Comparison of ENCODE assay signal across 31 cellular contexts in genomic region chr11:15801126-15801525, GRCh38.
DNase-seq lines count a peak whose midpoint lies in the region; ATAC-seq and TF ChIP-seq lines count a peak whose summit lies in the region.
"Had no signal": no experiment of that assay in that cellular context is flagged by ENCODE, and none has a peak within 500 bp of the region (broad histone marks: within the 10 kb centered on the region; RNA-seq: fewer than 3 reads in every experiment).

No MANE protein-coding gene starts in this region.

- H3K4me3 ChIP-seq in HL-60 (replicated peaks; ENCODE audit: insufficient read depth, low read length) (no peak overlapping the region), lower lobe of right lung (no peak overlapping the region), smooth muscle cell (no peak overlapping the region)
- H3K4me3 ChIP-seq: gastroesophageal sphincter, mucosa of descending colon, ovary, PC-9, skin epidermis, transverse colon had no signal

- peak overlapping the region; percentile 80 for H3K27ac Mint-ChIP-seq in activated CD4-positive, alpha-beta T cell treated with anti-CD3 and anti-CD28 coated beads for 36 hours
- H3K27ac Mint-ChIP-seq: nephron progenitor cell had no signal

- CTCF ChIA-PET in activated CD4-positive, alpha-beta T cell treated with anti-CD3 and anti-CD28 coated beads for 36 hours (lab: Charles Lee) = interaction anchor here (0.5 kb wide), 1 partner anchor 33 kb away, joined by 4 read pairs; no protein-coding TSS in a partner anchor

- no peaks in the 10 kb centered on the region for H3K27me3 Mint-ChIP-seq in activated CD4-positive, alpha-beta T cell treated with anti-CD3 and anti-CD28 coated beads for 36 hours

- no peaks in the 10 kb centered on the region for H3K79me2 ChIP-seq in smooth muscle cell (ENCODE audit: low read depth)

- peak; percentile 61 for ATAC-seq in activated CD4-positive, alpha-beta T cell treated with anti-CD3 and anti-CD28 coated beads for 36 hours
- ATAC-seq in lower lobe of right lung = no peak
- ATAC-seq in GM18520 (IDR thresholded peaks at IDR 0.05; ENCODE audit: unreplicated experiment) = no peak
- ATAC-seq in HG03097 (IDR thresholded peaks at IDR 0.05; ENCODE audit: low FRiP score, unreplicated experiment) = no peak

- intact Hi-C loops in activated CD4-positive, alpha-beta T cell treated with anti-CD3 and anti-CD28 coated beads for 36 hours (cut with DNase I, micrococcal nuclease) = loop anchor here in 1 of 2 experiments (2.0 kb wide), 1 partner anchor 18 kb away; no protein-coding TSS in a partner anchor
- intact Hi-C loops in lower lobe of right lung (cut with DNase I) = no loop called here

- no peak overlapping the region for H3K4me3 Mint-ChIP-seq in activated CD4-positive, alpha-beta T cell treated with anti-CD3 and anti-CD28 coated beads for 36 hours
- H3K4me3 Mint-ChIP-seq: brain, nephron progenitor cell had no signal

- no peak for TF ChIP-seq CTCF in HL-60 (IDR thresholded peaks at IDR 0.05; ENCODE audit: insufficient read depth, low read length)
- TF ChIP-seq CTCF in lower lobe of right lung (IDR thresholded peaks at IDR 0.05) = no peak
- no peak for TF ChIP-seq CTCF in smooth muscle cell (IDR thresholded peaks at IDR 0.05; ENCODE audit: borderline replicate concordance, insufficient read depth, poor library complexity, severe bottlenecking)

- peak overlapping the region; percentile 66 for H3K4me2 ChIP-seq in smooth muscle cell
- H3K4me2 ChIP-seq: KMS-11, PC-9, SK-N-SH had no signal

- H3K27ac ChIP-seq in HL-60 (replicated peaks) (peak overlapping the region; percentile 58), lower lobe of right lung (peak overlapping the region; percentile 77), smooth muscle cell (ENCODE audit: low read depth) (peak overlapping the region; percentile 90)
- H3K27ac ChIP-seq: 22Rv1, gastroesophageal sphincter, KMS-11, ovary, PC-9 had no signal

- WGBS in smooth muscle cell (ENCODE audit: low lambda C conversion rate) = 68% methylated on average over 3 of the region's 3 CpGs

- H3K27me3 ChIP-seq in HL-60 (ENCODE audit: insufficient read depth, poor library complexity, severe bottlenecking) (no peaks in the 10 kb centered on the region), lower lobe of right lung (ENCODE audit: low read depth) (no peaks in the 10 kb centered on the region), smooth muscle cell (ENCODE audit: low read depth) (no peaks in the 10 kb centered on the region)
- H3K27me3 ChIP-seq: gastroesophageal sphincter, ovary, transverse colon had no signal

- H4K20me1 ChIP-seq in smooth muscle cell (ENCODE audit: low read depth) = no peaks in the 10 kb centered on the region

- POLR2A ChIA-PET in activated CD4-positive, alpha-beta T cell treated with anti-CD3 and anti-CD28 coated beads for 36 hours (lab: Charles Lee) = no interaction called here

- H3K9me3 Mint-ChIP-seq in activated CD4-positive, alpha-beta T cell treated with anti-CD3 and anti-CD28 coated beads for 36 hours (ENCODE audit: low read depth) = no peaks in the 10 kb centered on the region

- peak; percentile 37 for DNase-seq in activated CD4-positive, alpha-beta T cell treated with anti-CD3 and anti-CD28 coated beads for 36 hours
- no peak for DNase-seq in activated CD4-positive, alpha-beta T cell treated with anti-CD3 and anti-CD28 coated beads for 1 hour
- DNase-seq in HL-60 (ENCODE audit: low read depth in 1 of 2, low spot score in 1 of 2) (no peak), lower lobe of right lung (no peak), smooth muscle cell (lab: John Stamatoyannopoulos, UW; ENCODE audit: unreplicated experiment) (no peak)
- no peak for DNase-seq in activated effector memory CD4-positive, alpha-beta T cell treated with Interleukin-2 at 50 U/mL for 16 hours
- DNase-seq: activated CD4-positive, CD25-positive, alpha-beta regulatory T cell; activated CD8-positive, alpha-beta memory T cell treated with anti-CD3 and anti-CD28 coated beads for 24 hours; activated naive CD4-positive, alpha-beta T cell; cerebellar nuclear complex; DMS79 treated with DMSO at 0.1 percent for 48 hours; GDM1; H7; mucosa of descending colon; NCI-H1417; NCI-H2029 treated with DMSO at 0.1 percent for 48 hours; NCI-H2227 treated with DMSO at 0.1 percent for 48 hours; NCI-H526; nephron progenitor cell; ovary; PC-9; retina; SK-N-SH; transverse colon had no signal

- H3K4me1 ChIP-seq in lower lobe of right lung (peaks cover 13% of the 10 kb centered on the region), smooth muscle cell (ENCODE audit: low read depth) (peaks cover 6% of the 10 kb centered on the region)
- H3K4me1 ChIP-seq: gastroesophageal sphincter had no signal

- no peaks in the 10 kb centered on the region for H3K36me3 ChIP-seq in lower lobe of right lung
- no peaks in the 10 kb centered on the region for H3K36me3 ChIP-seq in smooth muscle cell (ENCODE audit: low read depth)
- H3K36me3 ChIP-seq: gastroesophageal sphincter, ovary, transverse colon had no signal

- H3F3A ChIP-seq in smooth muscle cell (ENCODE audit: low read depth) = peaks cover 8% of the 10 kb centered on the region

- H3K9me3 ChIP-seq in lower lobe of right lung (no peaks in the 10 kb centered on the region), smooth muscle cell (replicated peaks; ENCODE audit: low read depth) (no peaks in the 10 kb centered on the region)
- H3K9me3 ChIP-seq: gastroesophageal sphincter, mucosa of descending colon, ovary, SK-N-SH, transverse colon had no signal

- no peaks in the 10 kb centered on the region for H3K36me3 Mint-ChIP-seq in activated CD4-positive, alpha-beta T cell treated with anti-CD3 and anti-CD28 coated beads for 36 hours (ENCODE audit: low read depth)
- H3K36me3 Mint-ChIP-seq: brain had no signal

- H3K4me1 Mint-ChIP-seq in activated CD4-positive, alpha-beta T cell treated with anti-CD3 and anti-CD28 coated beads for 36 hours = peaks cover 16% of the 10 kb centered on the region

- H2AFZ ChIP-seq in smooth muscle cell (ENCODE audit: low read depth) = peak overlapping the region; percentile 35
- H2AFZ ChIP-seq: PC-9 had no signal

- H3K9ac ChIP-seq in smooth muscle cell (ENCODE audit: low read depth) = peak overlapping the region; percentile 32
- H3K9ac ChIP-seq: KMS-11, SK-N-SH had no signal
